Comparison of ENCODE assay signal across 10 cellular contexts in genomic region chr11:96340555-96340885, GRCh38. TPM values are rescaled to one million over a fixed set of nuclear protein-coding genes. Genes with fewer than 3 reads are reported as not detected.
DNase-seq lines count a peak whose midpoint lies in the region; ATAC-seq and TF ChIP-seq lines count a peak whose summit lies in the region.
"Had no signal": no experiment of that assay in that cellular context is flagged by ENCODE, and none has a peak within 500 bp of the region (broad histone marks: within the 10 kb centered on the region; RNA-seq: fewer than 3 reads in every experiment).

No MANE protein-coding gene starts in this region.

- no peaks in the 10 kb centered on the region for H3K36me3 ChIP-seq in muscle layer of colon (ENCODE audit: insufficient read depth, low read length)
- H3K36me3 ChIP-seq in upper lobe of left lung: no peaks in the 10 kb centered on the region

- H3K9me3 Mint-ChIP-seq in activated T-cell treated with anti-CD3 and anti-CD28 coated beads, Interleukin-2, amount 50 U/mL, for 4 hours: no peaks in the 10 kb centered on the region

- peaks cover 35% of the 10 kb centered on the region for H3K4me1 ChIP-seq in muscle layer of colon (ENCODE audit: insufficient read depth, low read length)
- H3K4me1 ChIP-seq in upper lobe of left lung: peaks cover 54 to 66% (median 58%) of the 10 kb centered on the region in 4 donors

- no peak for ATAC-seq in activated T-cell treated with anti-CD3 and anti-CD28 coated beads, Interleukin-2, amount 50 U/mL, for 4 hours
- no peak for ATAC-seq in upper lobe of left lung (ENCODE audit: low FRiP score in 2 of 2)
- ATAC-seq in HG02588 (IDR thresholded peaks at IDR 0.05; ENCODE audit: unreplicated experiment): no peak

- H3K4me1 Mint-ChIP-seq in activated T-cell treated with anti-CD3 and anti-CD28 coated beads, Interleukin-2, amount 50 U/mL, for 4 hours (ENCODE audit: low read depth): peaks cover 59% of the 10 kb centered on the region

- no peak for DNase-seq in activated T-cell treated with anti-CD3 and anti-CD28 coated beads, Interleukin-2, amount 50 U/mL, for 4 hours
- DNase-seq in activated T-cell treated with anti-CD3 and anti-CD28 coated beads for 4 hours (no peak), choroid plexus epithelial cell (ENCODE audit: low read depth) (no peak), upper lobe of left lung (no peak), RWPE1 (ENCODE audit: low spot score) (no peak), cortex of kidney (lab: John Stamatoyannopoulos, UW) (no peak)
- DNase-seq: NCI-H1436; stimulated activated CD4-positive, alpha-beta T cell treated with anti-CD3 and anti-CD28 coated beads, Interleukin-15, amount 100 ng/mL, for 24 hours had no signal

- peak overlapping the region; percentile 83 for H3K4me3 ChIP-seq in choroid plexus epithelial cell (ENCODE audit: low read depth, low read length)
- H3K4me3 ChIP-seq in muscle layer of colon (ENCODE audit: low read depth in 1 of 2, low read length in 2 of 2): peak overlapping the region; percentile 12 to 91
- peak overlapping the region in 3 of 4 donors; percentile 52 to 77 (median 67) for H3K4me3 ChIP-seq in upper lobe of left lung

- POLR2A ChIA-PET in RWPE1 (lab: Yijun Ruan, JAX; ENCODE audit: low non-redundant PET): no interaction called here

- TF ChIP-seq POLR2A in upper lobe of left lung (IDR thresholded peaks at IDR 0.05): no peak

- no peak for TF ChIP-seq CTCF in choroid plexus epithelial cell (conservative IDR thresholded peaks at IDR 0.05; ENCODE audit: low read depth, low read length)
- TF ChIP-seq CTCF in upper lobe of left lung (IDR thresholded peaks at IDR 0.05): no peak
- no peak for TF ChIP-seq CTCF in RWPE1 (conservative IDR thresholded peaks at IDR 0.05; ENCODE audit: low read depth)

- no peaks in the 10 kb centered on the region for H3K27me3 Mint-ChIP-seq in activated T-cell treated with anti-CD3 and anti-CD28 coated beads, Interleukin-2, amount 50 U/mL, for 4 hours (ENCODE audit: low read depth)

- H3K27me3 ChIP-seq in muscle layer of colon (ENCODE audit: control insufficient read depth in 1 of 2, insufficient read depth in 2 of 2, low read length in 2 of 2): no peaks in the 10 kb centered on the region
- H3K27me3 ChIP-seq in upper lobe of left lung: no peaks in the 10 kb centered on the region

- peak overlapping the region; percentile 99 for H3K4me3 Mint-ChIP-seq in activated T-cell treated with anti-CD3 and anti-CD28 coated beads, Interleukin-2, amount 50 U/mL, for 4 hours

- WGBS in upper lobe of left lung, 2 donors: 43 to 45% methylated on average over 4 of the region's 4 CpGs

- no peak overlapping the region for H3K9ac ChIP-seq in muscle layer of colon (ENCODE audit: low read length)

- H3K27ac ChIP-seq in muscle layer of colon (ENCODE audit: low read depth, low read length) (peak overlapping the region; percentile 40), upper lobe of left lung (peak overlapping the region; percentile 81 to 85 (median 85)), RWPE1 (no peak overlapping the region)

- TF ChIP-seq EP300 in upper lobe of left lung (IDR thresholded peaks at IDR 0.05): no peak

- CTCF ChIA-PET in RWPE1 (lab: Yijun Ruan, JAX): interaction anchor here (0.9 to 1.2 kb wide), 2 partner anchors 15 to 127 kb away, joined by 4 read pairs; no protein-coding TSS in a partner anchor

- H3K36me3 Mint-ChIP-seq in activated T-cell treated with anti-CD3 and anti-CD28 coated beads, Interleukin-2, amount 50 U/mL, for 4 hours (ENCODE audit: insufficient read depth): peaks cover 25% of the 10 kb centered on the region

- H3K9me3 ChIP-seq in muscle layer of colon (ENCODE audit: low read length) (no peaks in the 10 kb centered on the region), upper lobe of left lung (no peaks in the 10 kb centered on the region)

RNA-seq across cellular contexts. Expression of gene MAML2, which starts 2.5 kb away (rescaled TPM):
- total RNA-seq in activated T-cell treated with anti-CD3 and anti-CD28 coated beads, Interleukin-2, amount 50 U/mL, for 4 hours: 10 to 100 TPM; 27.3 to 29.8 (median 29.2) TPM
- total RNA-seq in upper lobe of left lung: 10 to 100 TPM; 19.5 to 36.6 (median 26.3) TPM

RNA-seq across cellular contexts. Expression of gene CCDC82, which starts 49.2 kb away (rescaled TPM):
- total RNA-seq in activated T-cell treated with anti-CD3 and anti-CD28 coated beads, Interleukin-2, amount 50 U/mL, for 4 hours: 10 to 100 TPM; 17.6 to 23.8 (median 20.7) TPM
- total RNA-seq in upper lobe of left lung: 100 to 1,000 TPM in 1 of 6 donors, 10 to 100 TPM in 5; 21.0 to 116 (median 32.9) TPM

RNA-seq across cellular contexts. Expression of gene JRKL, which starts 49.3 kb away (rescaled TPM):
- 10 to 100 TPM in 1 of 3 donors, 1 to 10 TPM in 2; 8.9 to 11.4 (median 9.4) TPM for total RNA-seq in activated T-cell treated with anti-CD3 and anti-CD28 coated beads, Interleukin-2, amount 50 U/mL, for 4 hours
- total RNA-seq in upper lobe of left lung: 10 to 100 TPM in 2 of 6 donors, 1 to 10 TPM in 4; 2.8 to 18.7 (median 7.8) TPM
